Comparison of ENCODE assay signal across 1 cellular context in genomic region chr2:44944952-44945612, GRCh38.
TF ChIP-seq lines count a peak whose summit lies in the region.

No MANE protein-coding gene starts in this region.

TF ChIP-seq in HCT116, 20 proteins besides CTCF, POLR2A, EP300 and RAD21 (continued from another document):
- no peak for TF ChIP-seq REST (IDR thresholded peaks at IDR 0.05; ENCODE audit: low read depth)
- no peak for TF ChIP-seq EZH2 (IDR thresholded peaks at IDR 0.05)
- no peak for TF ChIP-seq FOSL1 (IDR thresholded peaks at IDR 0.05; ENCODE audit: low read depth)
- no peak for TF ChIP-seq MAX (IDR thresholded peaks at IDR 0.05)
- TF ChIP-seq CEBPB (IDR thresholded peaks at IDR 0.05; ENCODE audit: low read depth): no peak
